In the genomic region with DNA sequence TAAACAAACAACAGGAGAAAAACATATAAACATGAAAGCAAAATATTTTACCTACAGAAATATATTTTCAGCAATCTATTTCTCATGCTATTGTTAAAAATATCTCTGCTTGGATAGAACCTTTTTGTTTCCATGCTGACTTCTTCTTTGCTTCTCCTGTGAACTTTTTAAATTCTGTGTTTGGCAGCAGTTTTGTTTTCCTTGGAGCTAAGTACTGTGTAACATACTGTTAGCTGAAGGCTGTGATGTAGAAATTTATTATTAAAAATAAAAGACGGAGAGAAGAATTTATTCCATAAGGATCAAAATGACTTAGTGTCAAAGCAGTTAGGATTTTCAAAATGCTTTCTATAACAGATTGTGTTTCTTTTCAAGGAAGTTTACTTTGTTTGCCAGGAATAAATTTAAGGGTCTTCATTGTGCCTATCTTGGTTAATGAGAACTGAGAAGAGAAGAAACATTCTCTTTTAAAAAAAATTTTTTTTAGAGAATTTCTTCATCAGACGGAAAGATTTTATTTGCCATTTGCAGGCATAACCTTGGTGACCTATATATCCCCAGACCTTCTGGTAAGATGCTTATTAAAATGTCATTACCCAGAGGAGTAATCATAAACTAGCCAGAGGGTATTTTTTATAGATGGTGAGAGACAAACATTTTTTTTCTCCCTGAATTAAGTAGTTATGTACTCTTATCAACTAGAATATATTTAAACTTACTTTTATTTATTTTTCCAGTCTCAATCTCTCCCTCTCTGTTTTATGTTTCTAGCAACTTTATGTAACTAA, we compare ENCODE assay signal across 19 cellular contexts.
A peak's percentile ranks its signal among the peaks of the same experiment; 100 is the strongest.
DNase-seq lines count a peak whose midpoint lies in the region; ATAC-seq, FAIRE-seq and TF ChIP-seq lines count a peak whose summit lies in the region.
"Had no signal": no experiment of that assay in that cellular context is flagged by ENCODE, and none has a peak within 500 bp of the region (broad histone marks: within the 10 kb centered on the region; RNA-seq: fewer than 3 reads in every experiment).

No MANE protein-coding gene starts in this region.

- peaks cover 12% of the 10 kb centered on the region for H3K79me2 ChIP-seq in hepatocyte

- WGBS in hepatocyte (ENCODE audit: low lambda C conversion rate, missing lambda C conversion rate), result 54% methylated on average over 2 of the region's 2 CpGs

- H3K9me3 ChIP-seq in hepatocyte (ENCODE audit: low read depth), result no peaks in the 10 kb centered on the region
- H3K9me3 ChIP-seq in skeletal muscle satellite cell (replicated peaks; ENCODE audit: low read length), result no peaks in the 10 kb centered on the region
- H3K9me3 ChIP-seq in Peyer's patch, result no peaks in the 10 kb centered on the region

- H3K9ac ChIP-seq in skeletal muscle satellite cell (ENCODE audit: low read depth, low read length), result peak overlapping the region; percentile 3

- peak overlapping the region; percentile 2 for H3K4me2 ChIP-seq in hepatocyte
- H3K4me2 ChIP-seq in skeletal muscle satellite cell (ENCODE audit: low read length), result no peak overlapping the region

- no peak overlapping the region for H2AFZ ChIP-seq in hepatocyte

- H3K4me3 ChIP-seq in hepatocyte (no peak overlapping the region), skeletal muscle satellite cell (ENCODE audit: low read length) (no peak overlapping the region), Peyer's patch (no peak overlapping the region)
- H3K4me3 ChIP-seq: spleen had no signal

- no peaks in the 10 kb centered on the region for H3K9me2 ChIP-seq in hepatocyte (replicated peaks; ENCODE audit: insufficient read depth)

- FAIRE-seq in RCC 7860 (lab: Jason Lieb, UNC), result no peak
- FAIRE-seq: GM18507 had no signal

- no peak for TF ChIP-seq POLR2A in Peyer's patch (IDR thresholded peaks at IDR 0.05)

- H3K4me1 ChIP-seq in hepatocyte (ENCODE audit: insufficient read depth) (peaks cover 6% of the 10 kb centered on the region), skeletal muscle satellite cell (ENCODE audit: control insufficient read depth, insufficient read depth, low read length) (peaks cover 26% of the 10 kb centered on the region), Peyer's patch (no peaks in the 10 kb centered on the region)
- H3K4me1 ChIP-seq: spleen had no signal

- no peaks in the 10 kb centered on the region for H3K36me3 ChIP-seq in hepatocyte (replicated peaks; ENCODE audit: insufficient read depth, low read depth)
- H3K36me3 ChIP-seq in skeletal muscle satellite cell (ENCODE audit: insufficient read depth, low read length), result no peaks in the 10 kb centered on the region
- H3K36me3 ChIP-seq in Peyer's patch, result peaks cover 0 to 6% (median 0%) of the 10 kb centered on the region in 3 donors
- H3K36me3 ChIP-seq: spleen had no signal

- no peak for ATAC-seq in GM18868 (IDR thresholded peaks at IDR 0.05; ENCODE audit: unreplicated experiment)
- ATAC-seq: stimulated activated memory B cell treated with anti-CD40 and anti-IgM and Interleukin-4, amounts not matched to agents 10 μg/mL and 1 μg/mL and 100 μg/mL, for 72 hours had no signal

- H3K27ac ChIP-seq in hepatocyte, result no peak overlapping the region
- H3K27ac ChIP-seq in Peyer's patch, result no peak overlapping the region

- H4K20me1 ChIP-seq in hepatocyte (ENCODE audit: insufficient read depth, poor library complexity, severe bottlenecking), result no peaks in the 10 kb centered on the region

- TF ChIP-seq CTCF in hepatocyte (IDR thresholded peaks at IDR 0.05; ENCODE audit: poor library complexity), result no peak
- TF ChIP-seq CTCF in Peyer's patch (IDR thresholded peaks at IDR 0.05), result no peak

- H3K27me3 ChIP-seq in hepatocyte, result no peaks in the 10 kb centered on the region
- no peaks in the 10 kb centered on the region for H3K27me3 ChIP-seq in skeletal muscle satellite cell (ENCODE audit: control insufficient read depth, insufficient read depth, low read length)
- H3K27me3 ChIP-seq in Peyer's patch, result no peaks in the 10 kb centered on the region
- H3K27me3 ChIP-seq: spleen had no signal

- peak; percentile 33 for DNase-seq in NCI-H69 (lab: John Stamatoyannopoulos, UW)
- peak; percentile 44 for DNase-seq in dedifferentiated amniotic fluid mesenchymal stem cell (ENCODE audit: extremely low spot score)
- DNase-seq in hepatocyte (ENCODE audit: low spot score), result no peak
- no peak for DNase-seq in Peyer's patch
- no peak for DNase-seq in HT-29 (ENCODE audit: low spot score)
- DNase-seq in RCC 7860 (ENCODE audit: low spot score), result no peak
- DNase-seq: activated CD4-positive, alpha-beta T cell treated with anti-CD3 and anti-CD28 coated beads for 48 hours; activated CD8-positive, alpha-beta memory T cell treated with anti-CD3 and anti-CD28 coated beads, Interleukin-2, amount 50 U/mL, for 48 hours; activated naive CD4-positive, alpha-beta T cell treated with anti-CD3 and anti-CD28 coated beads for 36 hours; central memory CD4-positive, alpha-beta T cell; NCI-H1930; NCI-H510A treated with DMSO at 0.1 percent for 48 hours; nucleus accumbens; spleen; trophoblast cell had no signal

Comparison
In these comparisons a context has a peak if more than half of its experiments do, and no peak if none do; other contexts are left out.
1. DNase-seq: peak in NCI-H69 (single experiment) and dedifferentiated amniotic fluid mesenchymal stem cell (single experiment); none in hepatocyte (single experiment), Peyer's patch (0 of 3), HT-29 (single experiment) and RCC 7860 (single experiment).